Comparison of ENCODE assay signal across 27 cellular contexts in genomic region chr13:104592545-104593250, GRCh38.
DNase-seq lines count a peak whose midpoint lies in the region; ATAC-seq and TF ChIP-seq lines count a peak whose summit lies in the region.
"Had no signal": no experiment of that assay in that cellular context is flagged by ENCODE, and none has a peak within 500 bp of the region (broad histone marks: within the 10 kb centered on the region; RNA-seq: fewer than 3 reads in every experiment).

No MANE protein-coding gene starts in this region.

- H3K27ac Mint-ChIP-seq in MCF 10A (ENCODE audit: low read depth, unreplicated experiment) (peak overlapping the region; percentile 13), type B pancreatic cell (peak overlapping the region; percentile 68)
- H3K27ac Mint-ChIP-seq in activated naive CD8-positive, alpha-beta T cell treated with anti-CD3 and anti-CD28 coated beads, Interleukin-2, amount 50 U/mL, for 24 hours, result no peak overlapping the region
- H3K27ac Mint-ChIP-seq: CD14-positive monocyte; CD8-positive, alpha-beta memory T cell had no signal

- no peak overlapping the region for H2AFZ ChIP-seq in mammary epithelial cell (ENCODE audit: low read depth, low read length)

- BruUV-seq in MCF 10A (replicated peaks; lab: Mats Ljungman, UMichigan) (no TSS peak), mammary epithelial cell (replicated peaks; lab: Mats Ljungman, UMichigan) (no TSS peak)

- H3K79me2 ChIP-seq in mammary epithelial cell (ENCODE audit: insufficient read depth, low read length), result no peaks in the 10 kb centered on the region

- H3K4me1 ChIP-seq in mammary epithelial cell (ENCODE audit: insufficient read depth, low read length), result no peaks in the 10 kb centered on the region

- POLR2A ChIA-PET in MCF 10A (lab: Yijun Ruan, JAX), result no interaction called here

- no peak for DNase-seq in MCF 10A (ENCODE audit: unreplicated experiment)
- DNase-seq in mammary epithelial cell, result no peak
- no peak for DNase-seq in brain microvascular endothelial cell
- peak; percentile 25 for DNase-seq in kidney tubule cell (ENCODE audit: low spot score)
- DNase-seq in type B pancreatic cell (ENCODE audit: extremely low spot score, unreplicated experiment), result no peak
- no peak for DNase-seq in activated naive CD8-positive, alpha-beta T cell treated with anti-CD3 and anti-CD28 coated beads, Interleukin-2, amount 50 U/mL, for 24 hours
- DNase-seq in NCI-H1417 treated with DMSO at 0.1 percent for 48 hours (lab: John Stamatoyannopoulos, UW), result no peak
- no peak for DNase-seq in GM03348 (ENCODE audit: low spot score)
- DNase-seq: BE2C; CD8-positive, alpha-beta memory T cell; DMS79 treated with DMSO at 0.1 percent for 48 hours; GOT3; HCEC 1CT; Karpas-422; MV-4-11; NCI-H1105 treated with DMSO at 0.1 percent for 48 hours; NCI-H2029; NCI-H2227 treated with DMSO at 0.1 percent for 48 hours; NCI-H510A; NCI-H69; SHP77; SW 1271 had no signal

- no peaks in the 10 kb centered on the region for H3K36me3 ChIP-seq in mammary epithelial cell (ENCODE audit: insufficient read depth, low read length)
- no peaks in the 10 kb centered on the region for H3K36me3 ChIP-seq in brain microvascular endothelial cell (replicated peaks)
- H3K36me3 ChIP-seq: BE2C had no signal

- TF ChIP-seq CTCF in MCF 10A (IDR thresholded peaks at IDR 0.05; ENCODE audit: unreplicated experiment), result no peak
- no peak for TF ChIP-seq CTCF in mammary epithelial cell (conservative IDR thresholded peaks at IDR 0.05 in 1 of 2, IDR thresholded peaks at IDR 0.05 in 1 of 2; ENCODE audit: extremely low read depth in 1 of 2, insufficient read depth in 1 of 2, low read depth in 1 of 2, low read length in 2 of 2)
- no peak for TF ChIP-seq CTCF in brain microvascular endothelial cell (IDR thresholded peaks at IDR 0.05; ENCODE audit: low read depth, low read length, missing control alignments)
- no peak for TF ChIP-seq CTCF in type B pancreatic cell (conservative IDR thresholded peaks at IDR 0.05)

- H3K4me1 Mint-ChIP-seq in MCF 10A (ENCODE audit: insufficient read depth, unreplicated experiment), result peaks cover 6% of the 10 kb centered on the region
- peaks cover 25% of the 10 kb centered on the region for H3K4me1 Mint-ChIP-seq in type B pancreatic cell (ENCODE audit: unreplicated experiment)
- no peaks in the 10 kb centered on the region for H3K4me1 Mint-ChIP-seq in activated naive CD8-positive, alpha-beta T cell treated with anti-CD3 and anti-CD28 coated beads, Interleukin-2, amount 50 U/mL, for 24 hours
- H3K4me1 Mint-ChIP-seq: CD14-positive monocyte; CD8-positive, alpha-beta memory T cell had no signal

- dilution Hi-C loops in mammary epithelial cell (cut with HindIII; ENCODE audit: low sequenced_read_pairs), result no loop called here

- 84% methylated on average over 3 of the region's 3 CpGs for WGBS in mammary epithelial cell (ENCODE audit: low coverage, missing lambda C conversion rate)

- CTCF ChIA-PET in MCF 10A (lab: Yijun Ruan, JAX) (interaction anchor here (0.6 kb wide), 1 partner anchor 16 kb away, joined by 3 read pairs; no protein-coding TSS in a partner anchor), mammary epithelial cell (lab: Charles Lee; ENCODE audit: low non-redundant PET) (no interaction called here)

- H3K9me3 Mint-ChIP-seq in MCF 10A (ENCODE audit: unreplicated experiment) (no peaks in the 10 kb centered on the region), type B pancreatic cell (peaks cover 10% of the 10 kb centered on the region)
- H3K9me3 Mint-ChIP-seq in activated naive CD8-positive, alpha-beta T cell treated with anti-CD3 and anti-CD28 coated beads, Interleukin-2, amount 50 U/mL, for 24 hours, result no peaks in the 10 kb centered on the region

- H3K9ac ChIP-seq in mammary epithelial cell (ENCODE audit: insufficient read depth, low read length), result no peak overlapping the region

- no peak overlapping the region for H3K27ac ChIP-seq in mammary epithelial cell (ENCODE audit: insufficient read depth, low read depth, low read length)
- H3K27ac ChIP-seq in brain microvascular endothelial cell, result peak overlapping the region; percentile 37
- H3K27ac ChIP-seq: 22Rv1, RWPE1 had no signal

- H3K9me3 ChIP-seq in mammary epithelial cell (replicated peaks; ENCODE audit: insufficient read depth, low read length), result no peaks in the 10 kb centered on the region
- H3K9me3 ChIP-seq: BE2C had no signal

- H3K36me3 Mint-ChIP-seq in MCF 10A (ENCODE audit: insufficient read depth, unreplicated experiment) (no peaks in the 10 kb centered on the region), type B pancreatic cell (no peaks in the 10 kb centered on the region)
- no peaks in the 10 kb centered on the region for H3K36me3 Mint-ChIP-seq in activated naive CD8-positive, alpha-beta T cell treated with anti-CD3 and anti-CD28 coated beads, Interleukin-2, amount 50 U/mL, for 24 hours (ENCODE audit: low read depth)
- H3K36me3 Mint-ChIP-seq: CD14-positive monocyte; CD8-positive, alpha-beta memory T cell had no signal

- H3K4me3 ChIP-seq in mammary epithelial cell (replicated peaks in 1 of 3; ENCODE audit: insufficient read depth in 1 of 3, low read depth in 2 of 3, low read length in 3 of 3) (no peak overlapping the region), brain microvascular endothelial cell (ENCODE audit: low read depth, low read length) (no peak overlapping the region)

- H3K27me3 Mint-ChIP-seq in MCF 10A (ENCODE audit: insufficient read depth, unreplicated experiment), result no peaks in the 10 kb centered on the region
- no peaks in the 10 kb centered on the region for H3K27me3 Mint-ChIP-seq in type B pancreatic cell
- no peaks in the 10 kb centered on the region for H3K27me3 Mint-ChIP-seq in activated naive CD8-positive, alpha-beta T cell treated with anti-CD3 and anti-CD28 coated beads, Interleukin-2, amount 50 U/mL, for 24 hours
- H3K27me3 Mint-ChIP-seq: CD8-positive, alpha-beta memory T cell had no signal

- in situ Hi-C loops in mammary epithelial cell (cut with MboI; ENCODE audit: low sequenced_read_pairs in 2 of 2) (no loop called here), brain microvascular endothelial cell (cut with HindIII; ENCODE audit: low pct_ligation_motif_present, low sequenced_read_pairs) (no loop called here)

- no peaks in the 10 kb centered on the region for H4K20me1 ChIP-seq in mammary epithelial cell (ENCODE audit: insufficient read depth, low read length)

- ATAC-seq in activated naive CD8-positive, alpha-beta T cell treated with anti-CD3 and anti-CD28 coated beads, Interleukin-2, amount 50 U/mL, for 24 hours, result no peak
- ATAC-seq: HepG2, Panc1 had no signal

- no peaks in the 10 kb centered on the region for H3K27me3 ChIP-seq in mammary epithelial cell (ENCODE audit: insufficient read depth, low read length)
- no peaks in the 10 kb centered on the region for H3K27me3 ChIP-seq in brain microvascular endothelial cell (replicated peaks)
- H3K27me3 ChIP-seq: BE2C had no signal

- no peak overlapping the region for H3K4me3 Mint-ChIP-seq in MCF 10A (ENCODE audit: unreplicated experiment)
- H3K4me3 Mint-ChIP-seq in type B pancreatic cell, result no peak overlapping the region
- H3K4me3 Mint-ChIP-seq in activated naive CD8-positive, alpha-beta T cell treated with anti-CD3 and anti-CD28 coated beads, Interleukin-2, amount 50 U/mL, for 24 hours, result no peak overlapping the region
- H3K4me3 Mint-ChIP-seq: CD14-positive monocyte; CD8-positive, alpha-beta memory T cell had no signal

- no peak overlapping the region for H3K4me2 ChIP-seq in mammary epithelial cell (ENCODE audit: insufficient read depth, low read depth, low read length)

- intact Hi-C loops in MCF 10A (cut with micrococcal nuclease), result no loop called here
- intact Hi-C loops in mammary epithelial cell (cut with micrococcal nuclease), result no loop called here
